Comparison of ENCODE assay signal across 21 cellular contexts in the genomic region with DNA sequence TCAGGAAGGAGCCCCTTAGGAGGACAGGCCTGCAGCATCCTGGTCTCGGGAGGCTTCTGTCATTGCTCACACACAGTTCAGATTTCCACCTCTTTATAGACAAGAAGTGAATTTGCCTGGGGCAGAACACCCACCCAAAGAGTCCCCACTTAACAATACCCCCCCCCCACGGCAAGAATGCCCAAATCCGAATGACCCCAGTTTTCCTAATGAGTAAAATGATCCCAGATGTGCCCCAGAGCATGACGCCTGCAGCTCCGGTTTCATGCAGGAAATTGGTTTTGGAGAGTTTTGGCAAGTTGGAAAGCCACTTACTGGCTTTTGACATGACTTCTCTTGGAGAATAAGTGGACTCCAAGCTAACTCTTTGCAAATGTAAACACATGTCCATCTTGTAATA. TPM values are rescaled to one million over a fixed set of nuclear protein-coding genes. Genes with fewer than 3 reads are reported as not detected.
"Had no signal": no experiment of that assay in that cellular context is flagged by ENCODE, and none has a peak within 500 bp of the region (broad histone marks: within the 10 kb centered on the region; RNA-seq: fewer than 3 reads in every experiment).

No MANE protein-coding gene starts in this region.

- H3K36me3 Mint-ChIP-seq: naive B cell; neural progenitor cell; stimulated activated naive B cell treated with anti-CD40 and anti-IgM and Interleukin-4, amounts not matched to agents 10 μg/mL and 1 μg/mL and 100 μg/mL, for 72 hours had no signal

- H3K4me1 Mint-ChIP-seq: naive B cell; stimulated activated naive B cell treated with anti-CD40 and anti-IgM and Interleukin-4, amounts not matched to agents 10 μg/mL and 1 μg/mL and 100 μg/mL, for 72 hours; stimulated activated naive CD8-positive, alpha-beta T cell treated with anti-CD3 and anti-CD28 coated beads, Interleukin-15, amount 100 ng/mL, for 72 hours had no signal

- H3K27ac ChIP-seq: gastrocnemius medialis, heart right ventricle, neural progenitor cell, ovary, right atrium auricular region, sigmoid colon, thoracic aorta had no signal

- H3K27ac Mint-ChIP-seq: naive B cell; neural progenitor cell; stimulated activated naive B cell treated with anti-CD40 and anti-IgM and Interleukin-4, amounts not matched to agents 10 μg/mL and 1 μg/mL and 100 μg/mL, for 72 hours; stimulated activated naive CD8-positive, alpha-beta T cell treated with anti-CD3 and anti-CD28 coated beads, Interleukin-15, amount 100 ng/mL, for 72 hours had no signal

- DNase-seq: cortex of kidney; dorsolateral prefrontal cortex; effector CD8-positive, alpha-beta T cell; gastrocnemius medialis; heart right ventricle; left ventricle myocardium superior; mesenchymal stem cell; midbrain; naive B cell; nucleus accumbens; ovary; sigmoid colon; stimulated activated CD4-positive, alpha-beta T cell treated with anti-CD3 and anti-CD28 coated beads, Interleukin-2, amount 100 ng/mL, for 24 hours; stimulated activated CD4-positive, alpha-beta T cell treated with anti-CD3 and anti-CD28 coated beads, Interleukin-4, amount 100 ng/mL, for 4 hours; stimulated activated naive B cell treated with anti-CD40 and anti-IgM and Interleukin-4, amounts not matched to agents 10 μg/mL and 1 μg/mL and 100 μg/mL, for 72 hours; stimulated activated naive CD8-positive, alpha-beta T cell treated with anti-CD3 and anti-CD28 coated beads, Interleukin-15, amount 100 ng/mL, for 72 hours; trophoblast cell had no signal

- H3K4me3 Mint-ChIP-seq: naive B cell; neural progenitor cell; stimulated activated naive B cell treated with anti-CD40 and anti-IgM and Interleukin-4, amounts not matched to agents 10 μg/mL and 1 μg/mL and 100 μg/mL, for 72 hours; stimulated activated naive CD8-positive, alpha-beta T cell treated with anti-CD3 and anti-CD28 coated beads, Interleukin-15, amount 100 ng/mL, for 72 hours had no signal

- H3K9me3 Mint-ChIP-seq: naive B cell; neural progenitor cell; stimulated activated naive B cell treated with anti-CD40 and anti-IgM and Interleukin-4, amounts not matched to agents 10 μg/mL and 1 μg/mL and 100 μg/mL, for 72 hours; stimulated activated naive CD8-positive, alpha-beta T cell treated with anti-CD3 and anti-CD28 coated beads, Interleukin-15, amount 100 ng/mL, for 72 hours had no signal

RNA-seq across cellular contexts. Expression of a gene that starts 24.0 kb away (rescaled TPM):
- polyA plus RNA-seq: keratinocyte had no signal
